In the genomic region with DNA sequence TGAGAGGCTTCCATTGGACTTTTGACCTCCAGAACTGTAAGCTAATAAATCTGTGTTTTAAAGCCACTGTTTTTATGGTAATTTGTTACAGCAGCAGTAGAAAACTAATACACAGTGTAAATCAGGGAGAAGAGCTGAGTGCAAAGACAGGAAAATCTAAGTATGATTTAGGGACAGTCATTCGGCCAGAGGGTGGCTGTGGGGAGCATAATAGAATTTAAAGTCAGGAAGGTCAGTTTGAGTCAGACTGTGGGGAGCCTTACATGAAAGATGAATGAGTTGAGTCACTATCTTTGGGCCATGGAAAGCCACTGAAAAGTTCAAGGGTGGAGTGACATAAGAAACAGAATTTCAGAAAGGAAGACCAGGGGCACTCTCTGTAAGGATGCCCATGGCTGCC, we compare ENCODE assay signal across 1 cellular context.
A peak's percentile ranks its signal among the peaks of the same experiment; 100 is the strongest.
TF ChIP-seq lines count a peak whose summit lies in the region.

No MANE protein-coding gene starts in this region.

TF ChIP-seq in GM12878, 131 proteins besides CTCF, POLR2A, EP300 and RAD21 (continued from another document):
- TF ChIP-seq MXI1 (IDR thresholded peaks at IDR 0.05; ENCODE audit: low read depth, low read length) (no peak), ZZZ3 (IDR thresholded peaks at IDR 0.05; ENCODE audit: control insufficient read depth, insufficient read length, low read depth) (no peak), JUND (IDR thresholded peaks at IDR 0.05; ENCODE audit: low read depth, low read length) (no peak), ZNF207 (IDR thresholded peaks at IDR 0.05; ENCODE audit: borderline replicate concordance) (no peak), CBX3 (IDR thresholded peaks at IDR 0.05; ENCODE audit: borderline replicate concordance, low read depth) (no peak), YBX1 (IDR thresholded peaks at IDR 0.05) (no peak), MTA2 (IDR thresholded peaks at IDR 0.05; ENCODE audit: low read depth) (no peak), JUNB (IDR thresholded peaks at IDR 0.05) (peak; percentile 46), HCFC1 (IDR thresholded peaks at IDR 0.05; ENCODE audit: low read length) (no peak), SREBF1 (IDR thresholded peaks at IDR 0.05; ENCODE audit: low read length) (no peak), ATF2 (IDR thresholded peaks at IDR 0.05; ENCODE audit: low read length) (peak; percentile 25; the same call in 1 of the 2 replicates), TAF1 (IDR thresholded peaks at IDR 0.05; ENCODE audit: borderline replicate concordance, low read depth, low read length) (no peak), RUNX3 (IDR thresholded peaks at IDR 0.05; ENCODE audit: low read length) (peak; percentile 41), IKZF2 (IDR thresholded peaks at IDR 0.05) (0 out of 4 replicates have a peak, but pooled peaks of 1 of the 2 experiments have one; percentile 15), SMAD5 (IDR thresholded peaks at IDR 0.05; ENCODE audit: low read depth) (no peak), POLR2AphosphoS2 (IDR thresholded peaks at IDR 0.05; ENCODE audit: low read depth, low read length) (no peak), KAT2A (conservative IDR thresholded peaks at IDR 0.05; ENCODE audit: control insufficient read depth, low read depth, low read length) (no peak), TARDBP (IDR thresholded peaks at IDR 0.05; ENCODE audit: borderline replicate concordance) (no peak), MEF2B (IDR thresholded peaks at IDR 0.05; ENCODE audit: partially characterized antibody, poor library complexity, severe bottlenecking) (no peak), SUZ12 (IDR thresholded peaks at IDR 0.05; ENCODE audit: unreplicated experiment) (no peak), SREBF2 (IDR thresholded peaks at IDR 0.05; ENCODE audit: low read length) (no peak), RELA (IDR thresholded peaks at IDR 0.05; ENCODE audit: borderline replicate concordance, partially characterized antibody) (no peak)
- TF ChIP-seq, protein P1, sequence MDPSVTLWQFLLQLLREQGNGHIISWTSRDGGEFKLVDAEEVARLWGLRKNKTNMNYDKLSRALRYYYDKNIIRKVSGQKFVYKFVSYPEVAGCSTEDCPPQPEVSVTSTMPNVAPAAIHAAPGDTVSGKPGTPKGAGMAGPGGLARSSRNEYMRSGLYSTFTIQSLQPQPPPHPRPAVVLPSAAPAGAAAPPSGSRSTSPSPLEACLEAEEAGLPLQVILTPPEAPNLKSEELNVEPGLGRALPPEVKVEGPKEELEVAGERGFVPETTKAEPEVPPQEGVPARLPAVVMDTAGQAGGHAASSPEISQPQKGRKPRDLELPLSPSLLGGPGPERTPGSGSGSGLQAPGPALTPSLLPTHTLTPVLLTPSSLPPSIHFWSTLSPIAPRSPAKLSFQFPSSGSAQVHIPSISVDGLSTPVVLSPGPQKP (IDR thresholded peaks at IDR 0.05; ENCODE audit: low read depth, low read length): no peak
